In the genomic region with DNA sequence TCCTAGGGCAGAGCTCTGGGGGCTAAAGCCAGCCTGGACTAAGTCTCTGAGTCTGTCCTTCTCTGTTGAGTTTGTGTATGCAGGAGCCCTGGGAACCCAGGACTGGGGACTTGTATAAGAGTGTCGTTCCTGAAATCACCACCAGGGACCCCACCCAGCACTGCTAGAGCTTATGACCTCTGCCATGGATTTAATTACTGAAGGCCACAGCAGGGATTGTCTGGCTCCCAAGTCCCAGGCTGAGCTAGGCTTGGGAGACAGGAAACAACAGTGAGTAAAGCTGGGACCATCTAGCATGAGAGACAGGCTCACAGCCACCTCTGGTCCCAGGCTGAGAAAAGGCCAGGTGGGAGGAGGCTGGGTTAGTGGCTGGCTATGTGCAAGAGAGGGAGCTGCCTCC, we compare ENCODE assay signal across 9 cellular contexts. TPM values are rescaled to one million over a fixed set of nuclear protein-coding genes. Genes with fewer than 3 reads are reported as not detected.
DNase-seq lines count a peak whose midpoint lies in the region; ATAC-seq, FAIRE-seq and TF ChIP-seq lines count a peak whose summit lies in the region.
"Had no signal": no experiment of that assay in that cellular context is flagged by ENCODE, and none has a peak within 500 bp of the region (broad histone marks: within the 10 kb centered on the region; RNA-seq: fewer than 3 reads in every experiment).

No MANE protein-coding gene starts in this region.

- H4K5ac ChIP-seq in IMR-90 (ENCODE audit: low read depth, low read length): no peak overlapping the region

- H2BK15ac ChIP-seq in IMR-90 (ENCODE audit: low read depth, low read length): 0 out of 3 replicates have a peak overlapping the region, but pooled peaks have one; percentile 5

- H2BK5ac ChIP-seq in IMR-90 (ENCODE audit: low read depth, low read length, poor library complexity, severe bottlenecking): no peak overlapping the region

- peaks cover 9% of the 10 kb centered on the region for H3K4me1 ChIP-seq in IMR-90 (ENCODE audit: control insufficient read depth, insufficient read depth, low read length)

- ATAC-seq in IMR-90 (ENCODE audit: low read depth) (peak; percentile 31; the same call in 1 of the 2 replicates), left colon (peak; percentile 57), HG03196 (IDR thresholded peaks at IDR 0.05; ENCODE audit: unreplicated experiment) (no peak)

- H3K9me3 ChIP-seq in IMR-90 (ENCODE audit: control insufficient read depth, insufficient read depth, low read length): no peaks in the 10 kb centered on the region

- H3K14ac ChIP-seq in IMR-90 (replicated peaks; ENCODE audit: low read depth, low read length): no peak overlapping the region

- H3K4me3 ChIP-seq in IMR-90 (ENCODE audit: insufficient read depth, low read depth, low read length) (no peak overlapping the region), bronchial epithelial cell (ENCODE audit: low read depth, low read length) (no peak overlapping the region)

- no peak for TF ChIP-seq POLR2A in IMR-90 (IDR thresholded peaks at IDR 0.05; ENCODE audit: low read depth, low read length)

- intact Hi-C loops in IMR-90 (cut with micrococcal nuclease): no loop called here
- intact Hi-C loops in left colon (cut with DNase I, micrococcal nuclease): no loop called here

- no peak overlapping the region for H3K23ac ChIP-seq in IMR-90 (ENCODE audit: low read depth, low read length)

- H3K27me3 ChIP-seq in IMR-90 (ENCODE audit: control insufficient read depth, insufficient read depth, low read length): peaks cover 16% of the 10 kb centered on the region
- no peaks in the 10 kb centered on the region for H3K27me3 ChIP-seq in bronchial epithelial cell (ENCODE audit: control insufficient read depth, insufficient read depth, low read length)

- FAIRE-seq in bronchial epithelial cell (lab: Jason Lieb, UNC): no peak
- FAIRE-seq: G401.6 had no signal

- WGBS in IMR-90 (ENCODE audit: extremely low coverage in 2 of 2, insufficient read length in 1 of 2), 2 experiments: no CpG with 5 or more reads among the region's 1 CpG

- in situ Hi-C loops in IMR-90 (cut with MboI; ENCODE audit: low sequenced_read_pairs): no loop called here

- POLR2A ChIA-PET in IMR-90 (lab: Charles Lee; ENCODE audit: unreplicated experiment): no interaction called here

- no TSS peak for BruUV-seq in IMR-90 (replicated peaks; lab: Mats Ljungman, UMichigan)

- DNase-seq in NCI-H2081 (lab: John Stamatoyannopoulos, UW) (peak; percentile 36 to 37), NCI-H2081 treated with DMSO at 0.1 percent for 48 hours (lab: John Stamatoyannopoulos, UW) (no peak), IMR-90 (peak; percentile 13), T follicular helper cell (ENCODE audit: low read depth) (peak; percentile 38), bronchial epithelial cell (ENCODE audit: low read depth) (peak; percentile 60), left colon (peak; percentile 75 to 78)
- DNase-seq in stimulated activated CD4-positive, alpha-beta T cell treated with anti-CD3 and anti-CD28 coated beads, TNF-alpha, amount 100 ng/mL, for 48 hours (ENCODE audit: low read depth in 3 of 3): peak in 2 of 3 donors; percentile 30 to 40

- H4K20me1 ChIP-seq in IMR-90 (ENCODE audit: insufficient read depth, low read length): peaks cover 3% of the 10 kb centered on the region; the same call in 1 of the 2 replicates

- H3K4ac ChIP-seq in IMR-90 (ENCODE audit: low read depth, low read length): peak overlapping the region; percentile 54; the same call in 1 of the 2 replicates

- no peak overlapping the region for H3K18ac ChIP-seq in IMR-90 (ENCODE audit: low read depth, low read length)

- no peak for TF ChIP-seq RAD21 in IMR-90 (IDR thresholded peaks at IDR 0.05; ENCODE audit: low read length)

- H3K36me3 ChIP-seq in IMR-90 (ENCODE audit: control insufficient read depth, insufficient read depth, low read length): no peaks in the 10 kb centered on the region
- H3K36me3 ChIP-seq in bronchial epithelial cell (ENCODE audit: control insufficient read depth, insufficient read depth, low read length): no peaks in the 10 kb centered on the region

- peaks cover 13% of the 10 kb centered on the region for H3K9me1 ChIP-seq in IMR-90 (ENCODE audit: insufficient read depth, low read length)

- peak overlapping the region; percentile 24; the same call in 1 of the 2 replicates for H2BK120ac ChIP-seq in IMR-90 (ENCODE audit: low read depth, low read length)

- H2AK5ac ChIP-seq in IMR-90 (ENCODE audit: low read depth, low read length): no peak overlapping the region; the same call in 1 of the 2 replicates

- H2BK20ac ChIP-seq in IMR-90 (ENCODE audit: low read depth, low read length): no peak overlapping the region

- CTCF ChIA-PET in IMR-90 (lab: Yijun Ruan, JAX): interaction anchor here (1.8 kb wide), 1 partner anchor 22 kb away, joined by 6 read pairs; no protein-coding TSS in a partner anchor

- no peaks in the 10 kb centered on the region for H3K79me1 ChIP-seq in IMR-90 (ENCODE audit: low read depth in 1 of 2, low read length in 2 of 2)

- no peak overlapping the region for H3K9ac ChIP-seq in IMR-90 (ENCODE audit: low read depth, low read length)

- TF ChIP-seq CTCF in IMR-90 (conservative IDR thresholded peaks at IDR 0.05; ENCODE audit: low read depth, low read length) (peak; percentile 28; the same call in 1 of the 2 replicates), bronchial epithelial cell (IDR thresholded peaks at IDR 0.05; ENCODE audit: insufficient read depth, low read length, severe bottlenecking) (peak; percentile 64)

- H4K91ac ChIP-seq in IMR-90 (ENCODE audit: insufficient read depth, low read depth, low read length): no peak overlapping the region

- peak overlapping the region; percentile 47 for H2AFZ ChIP-seq in IMR-90 (replicated peaks; ENCODE audit: low read length, poor library complexity)

- H3K4me2 ChIP-seq in IMR-90 (ENCODE audit: low read depth, low read length): no peak overlapping the region

- no peak overlapping the region for H3K56ac ChIP-seq in IMR-90 (ENCODE audit: extremely low read depth, insufficient read depth, low read length)

- H3K27ac ChIP-seq in IMR-90 (ENCODE audit: insufficient read depth, low read length): no peak overlapping the region

- no peak overlapping the region for H2AK9ac ChIP-seq in IMR-90 (replicated peaks; ENCODE audit: low read depth, low read length, poor library complexity)

- H4K8ac ChIP-seq in IMR-90 (ENCODE audit: low read depth in 2 of 2, low read length in 2 of 2): no peak overlapping the region

- dilution Hi-C loops in IMR-90 (cut with HindIII; ENCODE audit: low sequenced_read_pairs, unreplicated experiment): no loop called here

TF ChIP-seq in IMR-90, 13 proteins besides CTCF, POLR2A, EP300 and RAD21:
- TF ChIP-seq BHLHE40 (IDR thresholded peaks at IDR 0.05; ENCODE audit: low read depth, low read length): no peak
- TF ChIP-seq RFX5 (IDR thresholded peaks at IDR 0.05; ENCODE audit: low read depth, low read length): 0 out of 2 replicates have a peak, but pooled peaks have one; percentile 39
TF ChIP-seq in IMR-90: peak in this region for 1.

RNA-seq across cellular contexts. Expression of a gene that starts 1.4 kb away (rescaled TPM):
- not detected in 2 replicates for total RNA-seq in IMR-90 (2012; rRNA removed)
- 0.07 and 0.48 TPM in 2 replicates for polyA plus RNA-seq in IMR-90 (2012; rRNA removed)
- polyA plus RNA-seq in IMR-90 (2012; cell fraction: cytosol; rRNA removed): 0.13 TPM in 1 of 2 replicates, not detected in the other
- 0.08 and 0.19 TPM in 2 replicates for polyA plus RNA-seq in IMR-90 (2012; cell fraction: nucleus; rRNA removed; ENCODE audit: low replicate concordance)
- 12.1 and 14.8 TPM in 2 replicates for total RNA-seq in bronchial epithelial cell
- 100 to 1,000 TPM; 142 to 145 TPM for total RNA-seq in left colon

RNA-seq across cellular contexts. Expression of a gene that starts 33.1 kb away (rescaled TPM):
- total RNA-seq in IMR-90 (2012; rRNA removed) (not detected in 2 replicates), bronchial epithelial cell (under 0.01 TPM in 1 of 2 replicates, not detected in the other), left colon (10 to 100 TPM in 1 of 2 donors, under 1 TPM in 1; 0.61 to 26.8 TPM)
- not detected in 2 replicates for polyA plus RNA-seq in IMR-90 (2012; rRNA removed)
- polyA plus RNA-seq in IMR-90 (2012; cell fraction: cytosol; rRNA removed): 0.03 TPM in 1 of 2 replicates, not detected in the other
- polyA plus RNA-seq in IMR-90 (2012; cell fraction: nucleus; rRNA removed; ENCODE audit: low replicate concordance): not detected in 2 replicates

Comparison
In these comparisons a context has a peak if more than half of its experiments do, and no peak if none do; other contexts are left out.
1. RNA of a gene that starts 1.4 kb away (total RNA-seq): 142 to 145 TPM in left colon and 12.1 to 14.8 TPM in bronchial epithelial cell; not detected in IMR-90; every median in the first group is over 10 times any median in the second.